ENCODE assay signal across 2 cellular contexts in the genomic region with DNA sequence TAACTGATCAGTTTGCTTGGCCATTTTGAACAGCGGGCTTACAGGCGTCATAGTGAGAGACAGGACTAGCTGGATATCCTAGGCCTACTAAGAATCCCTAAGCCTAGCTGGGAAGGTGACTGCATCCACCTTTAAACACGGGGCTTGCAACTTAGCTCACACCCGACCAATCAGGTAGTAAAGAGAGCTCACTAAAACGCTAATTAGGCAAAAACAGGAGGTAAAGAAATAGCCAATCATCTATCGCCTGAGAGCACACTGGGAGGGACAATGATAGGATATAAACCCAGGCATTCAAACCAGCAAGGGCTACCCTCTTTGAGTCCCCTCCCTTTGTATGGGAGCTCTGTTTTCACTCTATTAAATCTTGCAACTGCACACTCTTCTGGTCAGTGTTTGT. TPM values are rescaled to one million over a fixed set of nuclear protein-coding genes. Genes with fewer than 3 reads are reported as not detected.
"Had no signal": no experiment of that assay in that cellular context is flagged by ENCODE, and none has a peak within 500 bp of the region (broad histone marks: within the 10 kb centered on the region; RNA-seq: fewer than 3 reads in every experiment).

No MANE protein-coding gene starts in this region.

RNA-seq across cellular contexts. Expression of a gene that starts 18.3 kb away (rescaled TPM):
- total RNA-seq: G401, GM12878 had no signal
- polyA plus RNA-seq: GM12878 had no signal

RNA-seq across cellular contexts. Expression of a gene that starts 38.1 kb away (rescaled TPM):
- total RNA-seq: GM12878 had no signal
- polyA plus RNA-seq: GM12878 had no signal

RNA-seq across cellular contexts. Expression of a gene that starts 48.1 kb away (rescaled TPM):
- total RNA-seq: G401, GM12878 had no signal
- polyA plus RNA-seq: GM12878 had no signal
